1 cellular context compared by ENCODE assay signal in genomic region chr3:153160451-153161137, GRCh38.
TF ChIP-seq lines count a peak whose summit lies in the region.

No MANE protein-coding gene starts in this region.

TF ChIP-seq in HepG2, 621 proteins besides CTCF, POLR2A, EP300 and RAD21 (continued from another document):
- peak; percentile 93; the same call in 1 of the 2 replicates for TF ChIP-seq HIC2 (CRISPR knock-in tag; IDR thresholded peaks at IDR 0.05; ENCODE audit: low read depth)
- TF ChIP-seq ZNF33A (CRISPR knock-in tag; IDR thresholded peaks at IDR 0.05; ENCODE audit: borderline replicate concordance) = peak; percentile 51; the same call in 1 of the 2 replicates
- no peak for TF ChIP-seq ZNF451 (CRISPR knock-in tag; IDR thresholded peaks at IDR 0.05)
- TF ChIP-seq POLR2AphosphoS5 (IDR thresholded peaks at IDR 0.05; ENCODE audit: low read depth, low read length) = peak; percentile 8; the same call in 1 of the 2 replicates
- peak; percentile 26; the same call in 1 of the 2 replicates for TF ChIP-seq RELA (CRISPR knock-in tag; IDR thresholded peaks at IDR 0.05)
- no peak for TF ChIP-seq MYPOP (CRISPR knock-in tag; IDR thresholded peaks at IDR 0.05)
- TF ChIP-seq ZNF414 (CRISPR knock-in tag; IDR thresholded peaks at IDR 0.05) = peak; percentile 68; the same call in 1 of the 2 replicates
- TF ChIP-seq ZBTB26 (CRISPR knock-in tag; IDR thresholded peaks at IDR 0.05; ENCODE audit: borderline replicate concordance) = 0 out of 2 replicates have a peak, but pooled peaks have one; percentile 32
- 0 out of 2 replicates have a peak, but pooled peaks have one; percentile 45 for TF ChIP-seq ZFP37 (CRISPR knock-in tag; IDR thresholded peaks at IDR 0.05; ENCODE audit: borderline replicate concordance)
- TF ChIP-seq ZNF225 (CRISPR knock-in tag; IDR thresholded peaks at IDR 0.05) = peak; percentile 79; the same call in 1 of the 2 replicates
- TF ChIP-seq SMAD9 (CRISPR knock-in tag; IDR thresholded peaks at IDR 0.05) = 0 out of 2 replicates have a peak, but pooled peaks have one; percentile 75
- TF ChIP-seq ZMYM4 (CRISPR knock-in tag; IDR thresholded peaks at IDR 0.05) = 0 out of 2 replicates have a peak, but pooled peaks have one; percentile 10
- TF ChIP-seq RORA (CRISPR knock-in tag; IDR thresholded peaks at IDR 0.05) = no peak
- no peak for TF ChIP-seq ARID2 (CRISPR knock-in tag; IDR thresholded peaks at IDR 0.05; ENCODE audit: borderline replicate concordance)
- 0 out of 3 replicates have a peak, but pooled peaks have one; percentile 23 for TF ChIP-seq MXI1 (IDR thresholded peaks at IDR 0.05; ENCODE audit: borderline replicate concordance, low read depth, low read length)
